In genomic region chr7:5550831-5551230, GRCh38 we compare ENCODE assay signal across 1 cellular context.
TF ChIP-seq lines count a peak whose summit lies in the region.

No MANE protein-coding gene starts in this region.

TF ChIP-seq in H1, 55 proteins besides CTCF, POLR2A, EP300 and RAD21:
- TF ChIP-seq KDM1A (IDR thresholded peaks at IDR 0.05; ENCODE audit: borderline replicate concordance, low read length): 0 out of 2 replicates have a peak, but pooled peaks have one; percentile 65
- no peak for TF ChIP-seq E2F6 (IDR thresholded peaks at IDR 0.05)
- TF ChIP-seq HDAC2 (IDR thresholded peaks at IDR 0.05; ENCODE audit: borderline replicate concordance in 1 of 2, low read depth in 2 of 2, low read length in 2 of 2): 0 out of 4 replicates have a peak, but pooled peaks of 1 of the 2 experiments have one; percentile 57
